10 cellular contexts compared by ENCODE assay signal in genomic region chr2:9692392-9693137, GRCh38.
DNase-seq lines count a peak whose midpoint lies in the region; ATAC-seq and TF ChIP-seq lines count a peak whose summit lies in the region.
"Had no signal": no experiment of that assay in that cellular context is flagged by ENCODE, and none has a peak within 500 bp of the region (broad histone marks: within the 10 kb centered on the region; RNA-seq: fewer than 3 reads in every experiment).

No MANE protein-coding gene starts in this region.

- TF ChIP-seq CTCF in gastrocnemius medialis (IDR thresholded peaks at IDR 0.05 in 4 of 5, conservative IDR thresholded peaks at IDR 0.05 in 1 of 5): no peak

- peaks cover 19 to 20% of the 10 kb centered on the region in 2 donors for H3K4me1 ChIP-seq in gastrocnemius medialis

- no peaks in the 10 kb centered on the region for H3K9me3 ChIP-seq in gastrocnemius medialis

- DNase-seq in NOMO-1 treated with DMSO at 0.1 percent for 48 hours (lab: John Stamatoyannopoulos, UW; ENCODE audit: unreplicated experiment): peak; percentile 80
- DNase-seq in gastrocnemius medialis: peak; percentile 50 to 77
- DNase-seq in kidney tubule cell (ENCODE audit: low spot score): no peak
- no peak for DNase-seq in hepatic stellate cell (ENCODE audit: low spot score)
- DNase-seq in DMS153 treated with DMSO at 0.1 percent for 48 hours (lab: John Stamatoyannopoulos, UW; ENCODE audit: unreplicated experiment): no peak
- no peak for DNase-seq in DMS79 (lab: John Stamatoyannopoulos, UW)
- DNase-seq: activated CD4-positive, CD25-positive, alpha-beta regulatory T cell treated with anti-CD3 and anti-CD28 coated beads, Interleukin-2, amount 50 U/mL, for 72 hours; NCI-H524 had no signal

- peak overlapping the region; percentile 90 to 97 (median 96) for H3K27ac ChIP-seq in gastrocnemius medialis

- H3K4me3 ChIP-seq in gastrocnemius medialis: peak overlapping the region; percentile 26 to 46 (median 38)

- intact Hi-C loops in gastrocnemius medialis (cut with DNase I; ENCODE audit: low total_unique reads): loop anchor here (2.0 to 5.0 kb wide), 4 partner anchors 46 to 220 kb away; partner anchors contain the start of genes ADAM17, IAH1 and YWHAQ

- H3K27me3 ChIP-seq in gastrocnemius medialis: no peaks in the 10 kb centered on the region

- TF ChIP-seq POLR2A in gastrocnemius medialis (IDR thresholded peaks at IDR 0.05): peak in 1 of 2 donors; percentile 32

- in situ Hi-C loops in gastrocnemius medialis (cut with MboI; ENCODE audit: low sequenced_read_pairs in 4 of 4): no loop called here

- ATAC-seq in GM21381 (IDR thresholded peaks at IDR 0.05; ENCODE audit: unreplicated experiment) (peak; percentile 34), esophagus mucosa (peak; percentile 70), gastrocnemius medialis (peak; percentile 65 to 76)

- no peaks in the 10 kb centered on the region for H3K36me3 ChIP-seq in gastrocnemius medialis

Comparison
In these comparisons a context has a peak if more than half of its experiments do, and no peak if none do; other contexts are left out.
1. DNase-seq: peak in NOMO-1 treated with DMSO at 0.1 percent for 48 hours (single experiment) and gastrocnemius medialis (2 of 2); none in kidney tubule cell (single experiment), hepatic stellate cell (single experiment), DMS153 treated with DMSO at 0.1 percent for 48 hours (single experiment) and DMS79 (single experiment).
2. Peak in every context shown above with its lines, with median percentiles within 50 percentile points of each other: ATAC-seq.